ENCODE assay signal across 14 cellular contexts in genomic region chr10:128421731-128422130, GRCh38.
DNase-seq lines count a peak whose midpoint lies in the region; ATAC-seq and TF ChIP-seq lines count a peak whose summit lies in the region.
"Had no signal": no experiment of that assay in that cellular context is flagged by ENCODE, and none has a peak within 500 bp of the region (broad histone marks: within the 10 kb centered on the region; RNA-seq: fewer than 3 reads in every experiment).

No MANE protein-coding gene starts in this region.

- H3K4me2 ChIP-seq in hepatocyte (peak overlapping the region; percentile 55), smooth muscle cell (no peak overlapping the region)

- H3K27me3 ChIP-seq in hepatocyte (no peaks in the 10 kb centered on the region), lung (ENCODE audit: control insufficient read depth, insufficient read depth) (peaks cover 3% of the 10 kb centered on the region), smooth muscle cell (ENCODE audit: low read depth) (no peaks in the 10 kb centered on the region)

- DNase-seq in ecto neural progenitor cell (ENCODE audit: low spot score): peak; percentile 23
- DNase-seq in hepatocyte (ENCODE audit: low spot score): peak; percentile 50
- peak; percentile 7 for DNase-seq in lung (ENCODE audit: low spot score)
- DNase-seq in HPDE6-E6E7 (ENCODE audit: extremely low spot score): no peak
- DNase-seq in NCI-H748 treated with DMSO at 0.1 percent for 48 hours (lab: John Stamatoyannopoulos, UW): no peak
- no peak for DNase-seq in smooth muscle cell (lab: John Stamatoyannopoulos, UW; ENCODE audit: unreplicated experiment)
- DNase-seq: C1 segment of cervical spinal cord; Caco-2; CD4-positive, alpha-beta memory T cell; DMS153; DND-41; GM23248; H7; HCEC 1CT had no signal

- WGBS in hepatocyte (ENCODE audit: low lambda C conversion rate, missing lambda C conversion rate): 44% methylated on average over 4 of the region's 4 CpGs
- 66 to 73% methylated on average over 4 of the region's 4 CpGs for WGBS in lung, 2 donors
- WGBS in smooth muscle cell (ENCODE audit: low lambda C conversion rate): 66% methylated on average over 4 of the region's 4 CpGs

- ATAC-seq in lung (ENCODE audit: insufficient read depth, low FRiP score): no peak

- H3K79me2 ChIP-seq in hepatocyte (no peaks in the 10 kb centered on the region), smooth muscle cell (ENCODE audit: low read depth) (no peaks in the 10 kb centered on the region)

- H3F3A ChIP-seq in smooth muscle cell (ENCODE audit: low read depth): no peaks in the 10 kb centered on the region

- H3K9ac ChIP-seq in smooth muscle cell (ENCODE audit: low read depth): no peak overlapping the region
- H3K9ac ChIP-seq: GM23248 had no signal

- no peak overlapping the region for H3K4me3 ChIP-seq in hepatocyte
- no peak overlapping the region for H3K4me3 ChIP-seq in lung
- H3K4me3 ChIP-seq in smooth muscle cell: no peak overlapping the region
- H3K4me3 ChIP-seq: GM23248 had no signal

- H3K9me2 ChIP-seq in hepatocyte (replicated peaks; ENCODE audit: insufficient read depth): no peaks in the 10 kb centered on the region

- H3K9me3 ChIP-seq in hepatocyte (ENCODE audit: low read depth): no peaks in the 10 kb centered on the region
- peaks cover 0 to 6% of the 10 kb centered on the region in 2 donors for H3K9me3 ChIP-seq in lung (ENCODE audit: control insufficient read depth in 2 of 2, insufficient read depth in 1 of 2, low read length in 1 of 2)
- H3K9me3 ChIP-seq in smooth muscle cell (replicated peaks; ENCODE audit: low read depth): no peaks in the 10 kb centered on the region
- H3K9me3 ChIP-seq: Caco-2 had no signal

- H3K36me3 ChIP-seq in hepatocyte (replicated peaks; ENCODE audit: insufficient read depth, low read depth) (no peaks in the 10 kb centered on the region), lung (ENCODE audit: control insufficient read depth in 2 of 2, insufficient read depth in 2 of 2, low read length in 2 of 2) (no peaks in the 10 kb centered on the region), smooth muscle cell (ENCODE audit: low read depth) (no peaks in the 10 kb centered on the region)

- H3K4me1 ChIP-seq in hepatocyte (ENCODE audit: insufficient read depth): no peaks in the 10 kb centered on the region
- H3K4me1 ChIP-seq in lung (ENCODE audit: control insufficient read depth in 2 of 2, insufficient read depth in 2 of 2, low read length in 2 of 2): no peaks in the 10 kb centered on the region
- no peaks in the 10 kb centered on the region for H3K4me1 ChIP-seq in smooth muscle cell (ENCODE audit: low read depth)
- H3K4me1 ChIP-seq: Caco-2 had no signal

- H2AFZ ChIP-seq in hepatocyte (no peak overlapping the region), smooth muscle cell (ENCODE audit: low read depth) (no peak overlapping the region)
- H2AFZ ChIP-seq: GM23248 had no signal

- H3K27ac ChIP-seq in hepatocyte: no peak overlapping the region
- H3K27ac ChIP-seq in lung (ENCODE audit: low read depth in 1 of 2, low read length in 1 of 2): no peak overlapping the region
- no peak overlapping the region for H3K27ac ChIP-seq in smooth muscle cell (ENCODE audit: low read depth)
- H3K27ac ChIP-seq: GM23248 had no signal

- H4K20me1 ChIP-seq in hepatocyte (ENCODE audit: insufficient read depth, poor library complexity, severe bottlenecking): no peaks in the 10 kb centered on the region
- no peaks in the 10 kb centered on the region for H4K20me1 ChIP-seq in smooth muscle cell (ENCODE audit: low read depth)

- TF ChIP-seq CTCF in hepatocyte (IDR thresholded peaks at IDR 0.05; ENCODE audit: poor library complexity): no peak
- no peak for TF ChIP-seq CTCF in lung (IDR thresholded peaks at IDR 0.05; ENCODE audit: control extremely low read depth, extremely low read depth)
- no peak for TF ChIP-seq CTCF in smooth muscle cell (IDR thresholded peaks at IDR 0.05; ENCODE audit: borderline replicate concordance, insufficient read depth, poor library complexity, severe bottlenecking)

Comparison
In these comparisons a context has a peak if more than half of its experiments do, and no peak if none do; other contexts are left out.
1. DNase-seq: peak in ecto neural progenitor cell (single experiment), hepatocyte (single experiment) and lung (single experiment); none in HPDE6-E6E7 (single experiment), NCI-H748 treated with DMSO at 0.1 percent for 48 hours (single experiment) and smooth muscle cell (single experiment).